18 cellular contexts compared by ENCODE assay signal in genomic region chr12:80766897-80767296, GRCh38. TPM values are rescaled to one million over a fixed set of nuclear protein-coding genes. Genes with fewer than 3 reads are reported as not detected.
DNase-seq lines count a peak whose midpoint lies in the region; ATAC-seq and TF ChIP-seq lines count a peak whose summit lies in the region.
"Had no signal": no experiment of that assay in that cellular context is flagged by ENCODE, and none has a peak within 500 bp of the region (broad histone marks: within the 10 kb centered on the region; RNA-seq: fewer than 3 reads in every experiment).

No MANE protein-coding gene starts in this region.

- DNase-seq in GM12865 (ENCODE audit: low read depth), result peak; percentile 51
- DNase-seq in kidney tubule cell (ENCODE audit: low spot score), result no peak
- no peak for DNase-seq in NCI-H1694 (lab: John Stamatoyannopoulos, UW)
- no peak for DNase-seq in heart left ventricle
- DNase-seq: activated CD4-positive, alpha-beta T cell treated with anti-CD3 and anti-CD28 coated beads for 36 hours; brain microvascular endothelial cell; Calu3; hypothalamus; mammary epithelial cell; NCI-H1417; stimulated activated CD4-positive, alpha-beta T cell treated with anti-CD3 and anti-CD28 coated beads, Interleukin-2, amount 100 ng/mL, for 48 hours had no signal

- TF ChIP-seq CTCF in GM12865 (IDR thresholded peaks at IDR 0.05; ENCODE audit: insufficient read depth, low read depth, low read length, missing control alignments), result no peak
- TF ChIP-seq CTCF in heart left ventricle (IDR thresholded peaks at IDR 0.05), result no peak

- ATAC-seq in GM19397 (IDR thresholded peaks at IDR 0.05; ENCODE audit: unreplicated experiment) (peak; percentile 98), HG02642 (IDR thresholded peaks at IDR 0.05; ENCODE audit: poor library complexity, unreplicated experiment) (peak; percentile 96), HG03280 (IDR thresholded peaks at IDR 0.05; ENCODE audit: unreplicated experiment) (peak; percentile 65), heart left ventricle (no peak)
- no peak for ATAC-seq in stimulated activated memory B cell treated with anti-CD40 and anti-IgM and Interleukin-4, amounts not matched to agents 10 μg/mL and 1 μg/mL and 100 μg/mL, for 72 hours
- ATAC-seq: activated CD4-positive, alpha-beta T cell treated with anti-CD3 and anti-CD28 coated beads for 36 hours; SK-N-SH treated with all-trans-retinoic acid at 6 μM for 48 hours had no signal

- no peak overlapping the region for H3K27ac ChIP-seq in heart left ventricle
- H3K27ac ChIP-seq: brain microvascular endothelial cell had no signal

- no peak overlapping the region for H3K4me3 Mint-ChIP-seq in stimulated activated memory B cell treated with anti-CD40 and anti-IgM and Interleukin-4, amounts not matched to agents 10 μg/mL and 1 μg/mL and 100 μg/mL, for 72 hours
- H3K4me3 Mint-ChIP-seq: activated CD4-positive, alpha-beta T cell treated with anti-CD3 and anti-CD28 coated beads for 36 hours; activated T-helper 1 cell treated with anti-CD3 and anti-CD28 coated beads, Interleukin-12 subunit alpha, Interleukin-12 subunit beta, Interleukin-2, Interleukin-4 antibody, amounts not matched to agents 30 ng/mL and 10 ng/mL and 1 ng/mL, durations not matched to agents 14 hours and 24 hours and 36 hours had no signal

- no peaks in the 10 kb centered on the region for H3K36me3 Mint-ChIP-seq in stimulated activated memory B cell treated with anti-CD40 and anti-IgM and Interleukin-4, amounts not matched to agents 10 μg/mL and 1 μg/mL and 100 μg/mL, for 72 hours

- peaks cover 3% of the 10 kb centered on the region for H3K9me3 Mint-ChIP-seq in stimulated activated memory B cell treated with anti-CD40 and anti-IgM and Interleukin-4, amounts not matched to agents 10 μg/mL and 1 μg/mL and 100 μg/mL, for 72 hours
- H3K9me3 Mint-ChIP-seq: activated T-helper 1 cell treated with anti-CD3 and anti-CD28 coated beads, Interleukin-12 subunit alpha, Interleukin-12 subunit beta, Interleukin-2, Interleukin-4 antibody, amounts not matched to agents 30 ng/mL and 10 ng/mL and 1 ng/mL, durations not matched to agents 14 hours and 24 hours and 36 hours had no signal

- H3K27me3 ChIP-seq in heart left ventricle, result no peaks in the 10 kb centered on the region
- H3K27me3 ChIP-seq: brain microvascular endothelial cell had no signal

- H3K4me1 Mint-ChIP-seq in stimulated activated memory B cell treated with anti-CD40 and anti-IgM and Interleukin-4, amounts not matched to agents 10 μg/mL and 1 μg/mL and 100 μg/mL, for 72 hours, result no peaks in the 10 kb centered on the region
- H3K4me1 Mint-ChIP-seq: activated CD4-positive, alpha-beta T cell treated with anti-CD3 and anti-CD28 coated beads for 36 hours had no signal

- H3K4me3 ChIP-seq in GM12865 (ENCODE audit: low read depth, low read length) (no peak overlapping the region), heart left ventricle (no peak overlapping the region)

- H3K36me3 ChIP-seq in heart left ventricle, result no peaks in the 10 kb centered on the region
- H3K36me3 ChIP-seq: brain microvascular endothelial cell had no signal

- no peak for TF ChIP-seq POLR2A in heart left ventricle (IDR thresholded peaks at IDR 0.05)

- H3K27ac Mint-ChIP-seq in stimulated activated memory B cell treated with anti-CD40 and anti-IgM and Interleukin-4, amounts not matched to agents 10 μg/mL and 1 μg/mL and 100 μg/mL, for 72 hours, result no peak overlapping the region
- H3K27ac Mint-ChIP-seq: activated CD4-positive, alpha-beta T cell treated with anti-CD3 and anti-CD28 coated beads for 36 hours; activated T-helper 1 cell treated with anti-CD3 and anti-CD28 coated beads, Interleukin-12 subunit alpha, Interleukin-12 subunit beta, Interleukin-2, Interleukin-4 antibody, amounts not matched to agents 30 ng/mL and 10 ng/mL and 1 ng/mL, durations not matched to agents 14 hours and 24 hours and 36 hours had no signal

- no peaks in the 10 kb centered on the region for H3K27me3 Mint-ChIP-seq in stimulated activated memory B cell treated with anti-CD40 and anti-IgM and Interleukin-4, amounts not matched to agents 10 μg/mL and 1 μg/mL and 100 μg/mL, for 72 hours
- H3K27me3 Mint-ChIP-seq: activated CD4-positive, alpha-beta T cell treated with anti-CD3 and anti-CD28 coated beads for 36 hours had no signal

- H3K9me3 ChIP-seq in heart left ventricle, result no peaks in the 10 kb centered on the region

- intact Hi-C loops in heart left ventricle (cut with DNase I), result loop anchor here in 3 of 10 donors (10.0 kb wide), 3 partner anchors 292 to 1212 kb away; no protein-coding TSS in a partner anchor

- no peaks in the 10 kb centered on the region for H3K4me1 ChIP-seq in heart left ventricle

- 63 to 73% (median 65%) methylated on average over 2 of the region's 2 CpGs for WGBS in heart left ventricle, 4 donors

RNA-seq across cellular contexts. Expression of gene MYF5, which starts 50.2 kb away (rescaled TPM):
- total RNA-seq in heart left ventricle, result not detected
- polyA plus RNA-seq in heart left ventricle, result not detected
- total RNA-seq: activated CD4-positive, alpha-beta T cell treated with anti-CD3 and anti-CD28 coated beads for 36 hours; activated T-helper 1 cell treated with anti-CD3 and anti-CD28 coated beads, Interleukin-12 subunit alpha, Interleukin-12 subunit beta, Interleukin-2, Interleukin-4 antibody, amounts not matched to agents 30 ng/mL and 10 ng/mL and 1 ng/mL, durations not matched to agents 14 hours and 24 hours and 36 hours; Calu3; endothelial cell of umbilical vein; mammary epithelial cell had no signal
- polyA plus RNA-seq: endothelial cell of umbilical vein, mammary epithelial cell had no signal

RNA-seq across cellular contexts. Expression of gene MYF6, which starts 59.5 kb away (rescaled TPM):
- total RNA-seq in heart left ventricle, result under 1 TPM in 3 of 9 donors, not detected in 6; 0.21 to 0.69 (median 0.47) TPM
- polyA plus RNA-seq in heart left ventricle, result not detected
- total RNA-seq: activated CD4-positive, alpha-beta T cell treated with anti-CD3 and anti-CD28 coated beads for 36 hours; activated T-helper 1 cell treated with anti-CD3 and anti-CD28 coated beads, Interleukin-12 subunit alpha, Interleukin-12 subunit beta, Interleukin-2, Interleukin-4 antibody, amounts not matched to agents 30 ng/mL and 10 ng/mL and 1 ng/mL, durations not matched to agents 14 hours and 24 hours and 36 hours; Calu3; endothelial cell of umbilical vein; mammary epithelial cell had no signal
- polyA plus RNA-seq: endothelial cell of umbilical vein, mammary epithelial cell had no signal

Comparison
In these comparisons a context has a peak if more than half of its experiments do, and no peak if none do; other contexts are left out.
1. ATAC-seq: peak in GM19397 (single experiment), HG02642 (single experiment) and HG03280 (single experiment); none in stimulated activated memory B cell treated with anti-CD40 and anti-IgM and Interleukin-4, amounts not matched to agents 10 μg/mL and 1 μg/mL and 100 μg/mL, for 72 hours (single experiment) and heart left ventricle (0 of 4).